ENCODE assay signal across 25 cellular contexts in genomic region chr11:11290354-11290753, GRCh38.
"Had no signal": no experiment of that assay in that cellular context is flagged by ENCODE, and none has a peak within 500 bp of the region (broad histone marks: within the 10 kb centered on the region; RNA-seq: fewer than 3 reads in every experiment).

No MANE protein-coding gene starts in this region.

- H3K9ac ChIP-seq: parathyroid adenoma had no signal

- DNase-seq: cerebellar nuclear complex; cortex of kidney; dorsolateral prefrontal cortex; effector CD4-positive, alpha-beta T cell; foreskin fibroblast; gastrocnemius medialis; kidney; midbrain; naive thymus-derived CD4-positive, alpha-beta T cell; nephron progenitor cell; right lobe of liver; stimulated activated CD4-positive, alpha-beta T cell treated with anti-CD3 and anti-CD28 coated beads, Interleukin-12 subunit alpha, Interleukin-12 subunit beta, amount 100 ng/mL, for 4 hours; stimulated activated CD4-positive, alpha-beta T cell treated with anti-CD3 and anti-CD28 coated beads, Interleukin-1b, Interleukin-23, amount 100 ng/mL, for 48 hours; stimulated activated CD4-positive, alpha-beta T cell treated with anti-CD3 and anti-CD28 coated beads, Interleukin-4, amount 100 ng/mL, for 1 hour; stimulated activated CD8-positive, alpha-beta memory T cell treated with anti-CD3 and anti-CD28 coated beads, Interleukin-4, amount 100 ng/mL, for 48 hours; stimulated activated naive CD4-positive, alpha-beta T cell; stimulated activated naive CD8-positive, alpha-beta T cell treated with anti-CD3 and anti-CD28 coated beads, Interleukin-15, amount 100 ng/mL, for 72 hours; testis; tibial artery had no signal

- FAIRE-seq: kidney had no signal

- H3K27ac ChIP-seq: epithelial cell of prostate, gastrocnemius medialis, parathyroid adenoma, right lobe of liver, testis, tibial artery had no signal

- H3K9me3 ChIP-seq: gastrocnemius medialis, right lobe of liver, testis, tibial artery had no signal

- H2AFZ ChIP-seq: parathyroid adenoma had no signal

- H3K4me1 ChIP-seq: gastrocnemius medialis, parathyroid adenoma, testis, tibial artery had no signal

- ATAC-seq: esophagus mucosa; gastrocnemius medialis; left lobe of liver; naive thymus-derived CD4-positive, alpha-beta T cell; stimulated activated naive CD8-positive, alpha-beta T cell treated with anti-CD3 and anti-CD28 coated beads, Interleukin-15, amount 100 ng/mL, for 72 hours had no signal

- H3K27me3 ChIP-seq: gastrocnemius medialis, right lobe of liver, testis, tibial artery had no signal

- H3K79me2 ChIP-seq: parathyroid adenoma had no signal

- H3K36me3 ChIP-seq: gastrocnemius medialis, right lobe of liver had no signal

- H3K4me3 ChIP-seq: dorsolateral prefrontal cortex, gastrocnemius medialis, lung, right lobe of liver, smooth muscle cell, testis, tibial artery had no signal

- H3K4me2 ChIP-seq: smooth muscle cell had no signal
